11 cellular contexts compared by ENCODE assay signal in the genomic region with DNA sequence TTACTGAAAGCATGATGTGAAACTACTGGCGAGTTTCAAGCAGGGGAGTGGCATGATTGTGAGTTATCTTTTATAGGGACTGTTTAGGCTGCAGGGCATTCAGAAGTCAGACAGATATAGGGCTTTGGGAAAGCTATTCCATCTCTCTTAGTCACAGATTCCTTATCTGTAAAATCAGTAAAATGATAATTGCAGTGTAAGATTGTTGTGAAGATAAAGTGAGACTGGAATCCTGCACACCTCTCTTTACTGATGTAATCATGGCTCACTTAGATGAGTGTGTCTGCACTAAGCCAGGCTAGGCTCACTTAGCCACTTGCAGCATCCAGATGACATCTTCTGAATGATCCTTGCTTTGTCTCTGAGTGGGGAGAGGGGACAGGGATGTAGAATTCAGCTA.
"Had no signal": no experiment of that assay in that cellular context is flagged by ENCODE, and none has a peak within 500 bp of the region (broad histone marks: within the 10 kb centered on the region; RNA-seq: fewer than 3 reads in every experiment).

No MANE protein-coding gene starts in this region.

- H3K4me3 ChIP-seq: coronary artery, skin epidermis, tibial artery had no signal

- DNase-seq: activated CD4-positive, alpha-beta T cell treated with anti-CD3 and anti-CD28 coated beads, Interleukin-2, amount 50 U/mL, for 1 hour; activated T-cell treated with anti-CD3 and anti-CD28 coated beads, Interleukin-2, amount 50 U/mL, for 1 hour; central memory CD4-positive, alpha-beta T cell; effector CD4-positive, alpha-beta T cell; kidney glomerular epithelial cell; retina; tibial artery had no signal

- H3K4me1 Mint-ChIP-seq: activated naive CD4-positive, alpha-beta T cell treated with anti-CD3 and anti-CD28 coated beads, Interleukin-2, amount 50 U/mL, for 24 hours had no signal

- H3K27ac ChIP-seq: coronary artery, skin epidermis, tibial artery had no signal

- H3K36me3 Mint-ChIP-seq: activated naive CD4-positive, alpha-beta T cell treated with anti-CD3 and anti-CD28 coated beads, Interleukin-2, amount 50 U/mL, for 24 hours; mesothelial cell of epicardium had no signal

- H3K4me3 Mint-ChIP-seq: activated naive CD4-positive, alpha-beta T cell treated with anti-CD3 and anti-CD28 coated beads, Interleukin-2, amount 50 U/mL, for 24 hours; mesothelial cell of epicardium had no signal

- H3K9me3 Mint-ChIP-seq: activated naive CD4-positive, alpha-beta T cell treated with anti-CD3 and anti-CD28 coated beads, Interleukin-2, amount 50 U/mL, for 24 hours; mesothelial cell of epicardium had no signal

- H3K27me3 ChIP-seq: tibial artery had no signal

- H3K36me3 ChIP-seq: tibial artery had no signal

- H3K9me3 ChIP-seq: tibial artery had no signal

- H3K27ac Mint-ChIP-seq: activated naive CD4-positive, alpha-beta T cell treated with anti-CD3 and anti-CD28 coated beads, Interleukin-2, amount 50 U/mL, for 24 hours; mesothelial cell of epicardium had no signal
